Comparison of ENCODE assay signal across 1 cellular context in the genomic region with DNA sequence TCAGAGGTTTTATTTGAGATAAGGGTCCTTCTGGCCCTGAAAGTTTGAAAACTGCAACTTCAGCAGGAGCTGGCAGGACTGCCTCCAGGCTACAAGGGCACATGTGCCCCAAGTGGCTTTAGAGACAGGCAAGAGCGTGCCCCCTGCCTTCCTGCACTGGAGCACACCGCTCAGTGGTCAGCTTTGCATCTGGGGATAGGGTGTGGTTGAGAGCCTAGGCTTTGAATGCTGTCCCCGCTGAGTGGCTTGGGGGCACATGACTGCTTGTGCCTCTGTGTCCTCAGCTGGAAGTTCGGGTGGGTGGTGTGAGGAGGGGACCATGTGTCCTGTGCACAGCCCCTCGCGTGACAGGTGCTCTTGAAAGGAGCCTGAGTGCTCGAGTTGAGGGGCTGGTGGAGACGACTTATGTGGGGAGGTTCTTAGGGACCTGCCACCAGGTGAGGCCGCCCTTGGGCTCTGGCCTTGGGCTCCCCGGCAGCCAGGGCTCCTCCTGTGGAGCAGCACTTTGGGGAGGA.
A peak's percentile ranks its signal among the peaks of the same experiment; 100 is the strongest.
TF ChIP-seq lines count a peak whose summit lies in the region.

No MANE protein-coding gene starts in this region.

TF ChIP-seq in HepG2, 621 proteins besides CTCF, POLR2A, EP300 and RAD21:
- TF ChIP-seq CENPX (CRISPR knock-in tag; IDR thresholded peaks at IDR 0.05): no peak
- TF ChIP-seq, protein P1, sequence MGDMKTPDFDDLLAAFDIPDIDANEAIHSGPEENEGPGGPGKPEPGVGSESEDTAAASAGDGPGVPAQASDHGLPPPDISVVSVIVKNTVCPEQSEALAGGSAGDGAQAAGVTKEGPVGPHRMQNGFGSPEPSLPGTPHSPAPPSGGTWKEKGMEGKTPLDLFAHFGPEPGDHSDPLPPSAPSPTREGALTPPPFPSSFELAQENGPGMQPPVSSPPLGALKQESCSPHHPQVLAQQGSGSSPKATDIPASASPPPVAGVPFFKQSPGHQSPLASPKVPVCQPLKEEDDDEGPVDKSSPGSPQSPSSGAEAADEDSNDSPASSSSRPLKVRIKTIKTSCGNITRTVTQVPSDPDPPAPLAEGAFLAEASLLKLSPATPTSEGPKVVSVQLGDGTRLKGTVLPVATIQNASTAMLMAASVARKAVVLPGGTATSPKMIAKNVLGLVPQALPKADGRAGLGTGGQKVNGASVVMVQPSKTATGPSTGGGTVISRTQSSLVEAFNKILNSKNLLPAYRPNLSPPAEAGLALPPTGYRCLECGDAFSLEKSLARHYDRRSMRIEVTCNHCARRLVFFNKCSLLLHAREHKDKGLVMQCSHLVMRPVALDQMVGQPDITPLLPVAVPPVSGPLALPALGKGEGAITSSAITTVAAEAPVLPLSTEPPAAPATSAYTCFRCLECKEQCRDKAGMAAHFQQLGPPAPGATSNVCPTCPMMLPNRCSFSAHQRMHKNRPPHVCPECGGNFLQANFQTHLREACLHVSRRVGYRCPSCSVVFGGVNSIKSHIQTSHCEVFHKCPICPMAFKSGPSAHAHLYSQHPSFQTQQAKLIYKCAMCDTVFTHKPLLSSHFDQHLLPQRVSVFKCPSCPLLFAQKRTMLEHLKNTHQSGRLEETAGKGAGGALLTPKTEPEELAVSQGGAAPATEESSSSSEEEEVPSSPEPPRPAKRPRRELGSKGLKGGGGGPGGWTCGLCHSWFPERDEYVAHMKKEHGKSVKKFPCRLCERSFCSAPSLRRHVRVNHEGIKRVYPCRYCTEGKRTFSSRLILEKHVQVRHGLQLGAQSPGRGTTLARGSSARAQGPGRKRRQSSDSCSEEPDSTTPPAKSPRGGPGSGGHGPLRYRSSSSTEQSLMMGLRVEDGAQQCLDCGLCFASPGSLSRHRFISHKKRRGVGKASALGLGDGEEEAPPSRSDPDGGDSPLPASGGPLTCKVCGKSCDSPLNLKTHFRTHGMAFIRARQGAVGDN (CRISPR knock-in tag; IDR thresholded peaks at IDR 0.05): peak; percentile 55
- TF ChIP-seq ZBTB38 (CRISPR knock-in tag; IDR thresholded peaks at IDR 0.05): peak; percentile 54; the same call in 1 of the 2 replicates
